In the genomic region with DNA sequence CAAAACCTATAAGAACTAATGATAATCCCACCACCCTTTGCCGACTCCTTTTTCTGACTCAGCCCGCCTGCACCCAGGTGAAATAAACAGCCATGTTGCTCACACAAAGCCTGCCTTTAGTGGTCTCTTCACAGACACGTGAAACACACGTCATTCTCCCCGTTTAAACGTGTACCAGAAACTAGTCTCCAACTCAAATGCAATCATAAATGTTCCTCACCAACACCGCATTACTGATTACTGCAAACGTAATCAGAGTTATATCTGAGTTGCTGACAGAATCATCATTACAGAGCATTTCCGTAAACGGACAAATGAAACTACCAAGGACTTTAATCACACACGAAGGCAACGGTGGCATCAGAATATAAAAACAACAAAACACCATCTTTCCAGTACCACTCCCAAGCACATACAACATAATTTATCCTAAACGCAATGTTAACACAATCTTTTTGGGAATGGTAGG, we compare ENCODE assay signal across 8 cellular contexts. TPM values are rescaled to one million over a fixed set of nuclear protein-coding genes. Genes with fewer than 3 reads are reported as not detected.
A peak's percentile ranks its signal among the peaks of the same experiment; 100 is the strongest.
DNase-seq lines count a peak whose midpoint lies in the region; ATAC-seq and TF ChIP-seq lines count a peak whose summit lies in the region.

No MANE protein-coding gene starts in this region.

- POLR2A ChIA-PET in activated B cell treated with CpG ODN at 0.5 μM for 24 hours (lab: Charles Lee) = interaction anchor here (2.4 to 2.8 kb wide), 2 partner anchors 14 to 254 kb away, joined by 24 to 52 read pairs; a partner anchor contains a TSS

- intact Hi-C loops in activated B cell treated with CpG ODN at 0.5 μM for 24 hours (cut with micrococcal nuclease) = loop anchor here (5.0 to 10.0 kb wide), 5 partner anchors 335 to 1405 kb away; a partner anchor contains a TSS

- H3K9me3 Mint-ChIP-seq in activated B cell treated with CpG ODN at 0.5 μM for 24 hours = no peaks in the 10 kb centered on the region

- whole genome bisulfite sequencing in mesodermal cell (ENCODE audit: insufficient coverage in 2 of 2), 2 experiments = 0 to 1% methylated on average over 13 of the region's 13 CpGs

- H3K4me1 ChIP-seq in HUES6 (ENCODE audit: control insufficient read depth, insufficient read depth, low read length) = peaks cover 3% of the 10 kb centered on the region
- H3K4me1 ChIP-seq in mesodermal cell (ENCODE audit: control insufficient read depth, insufficient read depth, low read length, poor library complexity, severe bottlenecking) = no peaks in the 10 kb centered on the region

- H3K27ac ChIP-seq in HUES6 (ENCODE audit: low read depth, low read length) = no peak overlapping the region
- peak overlapping the region; percentile 66 for H3K27ac ChIP-seq in mesodermal cell (ENCODE audit: low read depth, low read length, severe bottlenecking)

- peak overlapping the region; percentile 94 for H3K9ac ChIP-seq in HUES6 (ENCODE audit: low read length)

- DNase-seq in DMS114 treated with DMSO at 0.1 percent for 48 hours (lab: John Stamatoyannopoulos, UW; ENCODE audit: unreplicated experiment) (peak; percentile 26), activated B cell treated with CpG ODN at 0.5 μM for 24 hours (no peak), choroid plexus epithelial cell (ENCODE audit: low read depth) (peak; percentile 80), MV-4-11 (lab: John Stamatoyannopoulos, UW) (no peak)
- DNase-seq in stimulated activated CD8-positive, alpha-beta memory T cell treated with anti-CD3 and anti-CD28 coated beads, Interleukin-7, amount 100 ng/mL, for 4 hours (ENCODE audit: low read depth in 2 of 2) = peak; percentile 46 to 56

- H3K4me3 Mint-ChIP-seq in activated B cell treated with CpG ODN at 0.5 μM for 24 hours = peak overlapping the region; percentile 100

- H3K27me3 Mint-ChIP-seq in activated B cell treated with CpG ODN at 0.5 μM for 24 hours = no peaks in the 10 kb centered on the region

- H3K27ac Mint-ChIP-seq in activated B cell treated with CpG ODN at 0.5 μM for 24 hours = peak overlapping the region; percentile 100

- H3K4me1 Mint-ChIP-seq in activated B cell treated with CpG ODN at 0.5 μM for 24 hours = peaks cover 58% of the 10 kb centered on the region

- no peaks in the 10 kb centered on the region for H3K27me3 ChIP-seq in HUES6 (ENCODE audit: control insufficient read depth, insufficient read depth, low read length)

- TF ChIP-seq CTCF in activated B cell treated with CpG ODN at 0.5 μM for 24 hours (IDR thresholded peaks at IDR 0.05) (no peak), choroid plexus epithelial cell (conservative IDR thresholded peaks at IDR 0.05; ENCODE audit: low read depth, low read length) (no peak)

- ATAC-seq in activated B cell treated with CpG ODN at 0.5 μM for 24 hours (ENCODE audit: low read depth) = peak; percentile 5
- no peak for ATAC-seq in HG02798 (IDR thresholded peaks at IDR 0.05; ENCODE audit: poor library complexity, unreplicated experiment)

- H3K36me3 Mint-ChIP-seq in activated B cell treated with CpG ODN at 0.5 μM for 24 hours (ENCODE audit: low read depth) = peaks cover 66% of the 10 kb centered on the region

- H3K9me3 ChIP-seq in HUES6 (ENCODE audit: control insufficient read depth, insufficient read depth, low read depth, low read length) (no peaks in the 10 kb centered on the region), mesodermal cell (ENCODE audit: control insufficient read depth, low read length) (no peaks in the 10 kb centered on the region)

- peaks cover 40% of the 10 kb centered on the region for H3K36me3 ChIP-seq in HUES6 (ENCODE audit: control insufficient read depth, insufficient read depth, low read length)
- H3K36me3 ChIP-seq in mesodermal cell (ENCODE audit: control insufficient read depth, insufficient read depth, low read length) = peaks cover 50% of the 10 kb centered on the region

- H3K4me3 ChIP-seq in HUES6 (ENCODE audit: low read depth, low read length) (peak overlapping the region; percentile 85), choroid plexus epithelial cell (ENCODE audit: low read depth, low read length) (peak overlapping the region; percentile 94), mesodermal cell (ENCODE audit: extremely low read depth, insufficient read depth, low read length, poor library complexity, severe bottlenecking) (peak overlapping the region; percentile 95)

- CTCF ChIA-PET in activated B cell treated with CpG ODN at 0.5 μM for 24 hours (lab: Charles Lee) = no interaction called here

RNA-seq across cellular contexts. Expression of a gene that starts 1.9 kb away (rescaled TPM):
- total RNA-seq in activated B cell treated with CpG ODN at 0.5 μM for 24 hours = 173 and 203 TPM in 2 replicates
- 86.6 TPM for polyA plus RNA-seq in mesodermal cell (2013, experiment 1 of 2)
- 120 TPM for polyA plus RNA-seq in mesodermal cell (2013, experiment 2 of 2)

RNA-seq across cellular contexts. Expression of a gene that starts 26.3 kb away (rescaled TPM):
- 43.5 and 52.5 TPM in 2 replicates for total RNA-seq in activated B cell treated with CpG ODN at 0.5 μM for 24 hours
- 52.2 TPM for polyA plus RNA-seq in mesodermal cell (2013, experiment 1 of 2)
- 49.6 TPM for polyA plus RNA-seq in mesodermal cell (2013, experiment 2 of 2)

RNA-seq across cellular contexts. Expression of a gene that starts 26.6 kb away (rescaled TPM):
- total RNA-seq in activated B cell treated with CpG ODN at 0.5 μM for 24 hours = 32.2 and 32.3 TPM in 2 replicates
- polyA plus RNA-seq in mesodermal cell (2013, experiment 1 of 2) = 41.5 TPM
- polyA plus RNA-seq in mesodermal cell (2013, experiment 2 of 2) = 34.3 TPM

RNA-seq across cellular contexts. Expression of a gene that starts 50.9 kb away (rescaled TPM):
- total RNA-seq in activated B cell treated with CpG ODN at 0.5 μM for 24 hours = 174 and 197 TPM in 2 replicates
- 300 TPM for polyA plus RNA-seq in mesodermal cell (2013, experiment 1 of 2)
- polyA plus RNA-seq in mesodermal cell (2013, experiment 2 of 2) = 309 TPM

Comparison
In these comparisons a context has a peak if more than half of its experiments do, and no peak if none do; other contexts are left out.
1. DNase-seq: peak in DMS114 treated with DMSO at 0.1 percent for 48 hours (single experiment), choroid plexus epithelial cell (single experiment) and stimulated activated CD8-positive, alpha-beta memory T cell treated with anti-CD3 and anti-CD28 coated beads, Interleukin-7, amount 100 ng/mL, for 4 hours (2 of 2); none in activated B cell treated with CpG ODN at 0.5 μM for 24 hours (single experiment) and MV-4-11 (single experiment).
2. Peak in every context shown above with its lines, with median percentiles within 50 percentile points of each other: H3K4me3 ChIP-seq.